In genomic region chr11:105720096-105720495, GRCh38 we compare ENCODE assay signal across 14 cellular contexts.
DNase-seq lines count a peak whose midpoint lies in the region; ATAC-seq, FAIRE-seq and TF ChIP-seq lines count a peak whose summit lies in the region.
"Had no signal": no experiment of that assay in that cellular context is flagged by ENCODE, and none has a peak within 500 bp of the region (broad histone marks: within the 10 kb centered on the region; RNA-seq: fewer than 3 reads in every experiment).

No MANE protein-coding gene starts in this region.

- H3K4me3 ChIP-seq in HCT116 (replicated peaks in 1 of 2; ENCODE audit: low read depth in 1 of 2, low read length in 2 of 2) (no peak overlapping the region), GM12878 (no peak overlapping the region), Karpas-422 (ENCODE audit: low read length) (no peak overlapping the region)
- H3K4me3 ChIP-seq: BLaER1 treated with 17β-estradiol and CSF1 and Interleukin-3, amounts not matched to agents 10 nM and 100 nM; K562; Peyer's patch had no signal

- H3K9me3 Mint-ChIP-seq in HFFc6, result peaks cover 7% of the 10 kb centered on the region; the same call in 1 of the 2 replicates
- H3K9me3 Mint-ChIP-seq: H9 had no signal

- TF ChIP-seq CTCF in HCT116 (IDR thresholded peaks at IDR 0.05 in 2 of 3, conservative IDR thresholded peaks at IDR 0.05 in 1 of 3; ENCODE audit: borderline replicate concordance in 1 of 3, insufficient read depth in 1 of 3, low read depth in 2 of 3, low read length in 2 of 3) (no peak), GM12878 (IDR thresholded peaks at IDR 0.05 in 2 of 3, conservative IDR thresholded peaks at IDR 0.05 in 1 of 3; ENCODE audit: control insufficient read depth in 2 of 3, extremely low read depth in 1 of 3, insufficient read depth in 1 of 3, low read depth in 3 of 3, low read length in 3 of 3) (no peak), HFFc6 (IDR thresholded peaks at IDR 0.05) (no peak)

- H3K27ac Mint-ChIP-seq in HFFc6, result no peak overlapping the region

- SMC1A ChIA-PET in GM12878 (lab: Charles Lee; ENCODE audit: uncharacterized antibody, unreplicated experiment), result interaction anchor here (1.0 to 2.7 kb wide), 4 partner anchors 13 to 26 kb away, joined by 4 to 10 read pairs (median 6); no protein-coding TSS in a partner anchor

- CTCF ChIA-PET in HCT116 (lab: Charles Lee), result no interaction called here
- CTCF ChIA-PET in GM12878 (lab: Yijun Ruan, JAX), result interaction anchor here (1.1 to 1.9 kb wide), 2 partner anchors 19 to 57 kb away, joined by 3 to 5 read pairs; no protein-coding TSS in a partner anchor

- H3K27me3 ChIP-seq in HCT116 (ENCODE audit: insufficient read depth, low read length) (no peaks in the 10 kb centered on the region), GM12878 (replicated peaks in 1 of 2; ENCODE audit: control insufficient read depth in 2 of 2, insufficient read depth in 2 of 2, low read length in 1 of 2) (no peaks in the 10 kb centered on the region), Karpas-422 (ENCODE audit: low read length) (no peaks in the 10 kb centered on the region)
- H3K27me3 ChIP-seq: BLaER1 treated with 17β-estradiol and CSF1 and Interleukin-3, amounts not matched to agents 10 nM and 100 nM; Peyer's patch had no signal

- DNase-seq in HCT116 (ENCODE audit: low read depth, low spot score), result no peak
- peak; percentile 34 to 71 for DNase-seq in NCI-H446 (lab: John Stamatoyannopoulos, UW)
- DNase-seq in GM12878 (ENCODE audit: low read depth, low spot score), result no peak
- DNase-seq in pons (ENCODE audit: low spot score), result peak; percentile 44
- no peak for DNase-seq in Karpas-422
- DNase-seq in sciatic nerve (ENCODE audit: low spot score), result no peak
- no peak for DNase-seq in HFFc6
- DNase-seq: H9, NCI-H1105, NCI-H1694 treated with DMSO at 0.1 percent for 48 hours, NCI-H526, Peyer's patch had no signal

- no peak for FAIRE-seq in GM12878 (lab: Jason Lieb, UNC)
- FAIRE-seq: K562 had no signal

- H3K4me1 ChIP-seq in HCT116 (ENCODE audit: control insufficient read depth in 1 of 2, insufficient read depth in 2 of 2, low read length in 2 of 2) (peaks cover 0 to 6% of the 10 kb centered on the region in 2 experiments; a peak in 1 of 4 replicates), GM12878 (ENCODE audit: control insufficient read depth, insufficient read depth, low read length) (no peaks in the 10 kb centered on the region), Karpas-422 (ENCODE audit: low read length) (no peaks in the 10 kb centered on the region)
- H3K4me1 ChIP-seq: Peyer's patch had no signal

- RAD21 ChIA-PET in HCT116 (lab: Charles Lee; ENCODE audit: low non-redundant PET in 1 of 2, low total read pairs in 2 of 2, uncharacterized antibody in 2 of 2, unreplicated experiment in 2 of 2), result no interaction called here
- RAD21 ChIA-PET in GM12878 (lab: Charles Lee; ENCODE audit: unreplicated experiment), result no interaction called here

- H2AFZ ChIP-seq in HCT116 (ENCODE audit: low read depth, low read length, poor library complexity, severe bottlenecking) (peak overlapping the region; percentile 56), GM12878 (ENCODE audit: control insufficient read depth, low read depth, low read length) (no peak overlapping the region), Karpas-422 (ENCODE audit: low read length) (no peak overlapping the region)

- ATAC-seq in HCT116 (no peak), GM12878 (peak; percentile 29; the same call in 1 of the 3 replicates), sciatic nerve (no peak)
- ATAC-seq: K562 had no signal

- H3K9ac ChIP-seq in HCT116 (ENCODE audit: low read length) (no peak overlapping the region), GM12878 (ENCODE audit: control insufficient read depth, insufficient read depth, low read length) (no peak overlapping the region), Karpas-422 (ENCODE audit: low read length) (no peak overlapping the region)
- H3K9ac ChIP-seq: BLaER1 treated with 17β-estradiol and CSF1 and Interleukin-3, amounts not matched to agents 10 nM and 100 nM had no signal

- BruUV-seq in HCT116 (replicated peaks; lab: Mats Ljungman, UMichigan), result no TSS peak
- BruUV-seq in GM12878 (replicated peaks; lab: Mats Ljungman, UMichigan), result no TSS peak

- no peaks in the 10 kb centered on the region; the same call in 1 of the 2 replicates for H3K36me3 Mint-ChIP-seq in HFFc6 (ENCODE audit: low read depth)

- H4K20me1 ChIP-seq in HCT116 (ENCODE audit: insufficient read depth), result no peaks in the 10 kb centered on the region
- no peaks in the 10 kb centered on the region for H4K20me1 ChIP-seq in GM12878 (ENCODE audit: control insufficient read depth, insufficient read depth)
- no peaks in the 10 kb centered on the region for H4K20me1 ChIP-seq in Karpas-422 (ENCODE audit: insufficient read depth, low read depth, low read length)
- H4K20me1 ChIP-seq: BLaER1 treated with 17β-estradiol and CSF1 and Interleukin-3, amounts not matched to agents 10 nM and 100 nM had no signal

- no peaks in the 10 kb centered on the region for H3K9me3 ChIP-seq in HCT116 (ENCODE audit: control insufficient read depth in 1 of 2, insufficient read depth in 1 of 2, low read depth in 1 of 2, low read length in 2 of 2)
- H3K9me3 ChIP-seq in GM12878 (replicated peaks; ENCODE audit: control insufficient read depth, insufficient read depth, low read length), result no peaks in the 10 kb centered on the region; the same call in 2 of the 3 replicates
- no peaks in the 10 kb centered on the region; the same call in 1 of the 2 replicates for H3K9me3 ChIP-seq in Karpas-422 (ENCODE audit: low read length)
- H3K9me3 ChIP-seq: BLaER1 treated with 17β-estradiol and CSF1 and Interleukin-3, amounts not matched to agents 10 nM and 100 nM; Peyer's patch had no signal

- no peaks in the 10 kb centered on the region for H3K9me2 ChIP-seq in HCT116 (ENCODE audit: insufficient read depth)
- H3K9me2 ChIP-seq in Karpas-422 (replicated peaks; ENCODE audit: insufficient read depth, low read length), result no peaks in the 10 kb centered on the region; the same call in 1 of the 2 replicates

- TF ChIP-seq RAD21 in HCT116 (IDR thresholded peaks at IDR 0.05; ENCODE audit: low read depth) (no peak), GM12878 (IDR thresholded peaks at IDR 0.05; ENCODE audit: insufficient read depth, low read depth, low read length) (no peak)

- intact Hi-C loops in HCT116 (cut with micrococcal nuclease) (no loop called here), GM12878 (cut with micrococcal nuclease; ENCODE audit: unreplicated experiment) (loop anchor here (5.0 kb wide), 1 partner anchor 52 kb away; no protein-coding TSS in a partner anchor), sciatic nerve (cut with DNase I) (no loop called here)

- H3K4me1 Mint-ChIP-seq in HFFc6 (ENCODE audit: low read depth), result no peaks in the 10 kb centered on the region

- H3K27ac ChIP-seq in HCT116 (ENCODE audit: low read depth, low read length) (no peak overlapping the region), GM12878 (ENCODE audit: control insufficient read depth, insufficient read depth) (no peak overlapping the region), Karpas-422 (ENCODE audit: low read length) (no peak overlapping the region)
- H3K27ac ChIP-seq: Peyer's patch had no signal

- no peaks in the 10 kb centered on the region for H3K27me3 Mint-ChIP-seq in HFFc6 (ENCODE audit: insufficient read depth)

- H3K36me3 ChIP-seq in HCT116 (ENCODE audit: control insufficient read depth in 1 of 2, insufficient read depth in 2 of 2, low read length in 2 of 2) (no peaks in the 10 kb centered on the region), GM12878 (ENCODE audit: control insufficient read depth in 2 of 2, insufficient read depth in 2 of 2, low read length in 1 of 2) (no peaks in the 10 kb centered on the region), Karpas-422 (ENCODE audit: insufficient read depth, low read length) (no peaks in the 10 kb centered on the region)
- H3K36me3 ChIP-seq: BLaER1 treated with 17β-estradiol and CSF1 and Interleukin-3, amounts not matched to agents 10 nM and 100 nM; Peyer's patch had no signal

- TF ChIP-seq POLR2A in HCT116 (IDR thresholded peaks at IDR 0.05; ENCODE audit: borderline replicate concordance, extremely low read depth, insufficient read depth, insufficient read length) (no peak), GM12878 (IDR thresholded peaks at IDR 0.05; ENCODE audit: low read depth, low read length) (no peak)

- in situ Hi-C loops in GM12878 (cut with MboI), result no loop called here

- POLR2A ChIA-PET in HCT116 (lab: Charles Lee), result no interaction called here
- POLR2A ChIA-PET in GM12878 (lab: Charles Lee), result no interaction called here

- 13% methylated on average over 2 of the region's 2 CpGs for WGBS in GM12878 (ENCODE audit: insufficient coverage, insufficient replicate concordance, low lambda C conversion rate, missing lambda C conversion rate)

- H3K4me2 ChIP-seq in HCT116 (ENCODE audit: low read length) (peak overlapping the region; percentile 33; the same call in 1 of the 2 replicates), GM12878 (ENCODE audit: control insufficient read depth, insufficient read depth) (no peak overlapping the region), Karpas-422 (ENCODE audit: low read depth, low read length, poor library complexity, severe bottlenecking) (no peak overlapping the region)

- H3K79me2 ChIP-seq in HCT116 (ENCODE audit: insufficient read depth, low read length) (no peaks in the 10 kb centered on the region), GM12878 (ENCODE audit: control insufficient read depth, insufficient read depth, low read length) (no peaks in the 10 kb centered on the region), Karpas-422 (ENCODE audit: low read length) (no peaks in the 10 kb centered on the region)

- no peak for TF ChIP-seq EP300 in GM12878 (IDR thresholded peaks at IDR 0.05; ENCODE audit: borderline replicate concordance in 1 of 2, control insufficient read depth in 1 of 2, low read depth in 2 of 2, low read length in 2 of 2)

- H3K4me3 Mint-ChIP-seq in HFFc6, result no peak overlapping the region
- H3K4me3 Mint-ChIP-seq: H9 had no signal

TF ChIP-seq in HCT116, 20 proteins besides CTCF, POLR2A, EP300 and RAD21 (continues in another document):
- TF ChIP-seq ELF1 (IDR thresholded peaks at IDR 0.05; ENCODE audit: borderline replicate concordance, low read depth), result no peak
- no peak for TF ChIP-seq CEBPB (IDR thresholded peaks at IDR 0.05; ENCODE audit: low read depth)
- TF ChIP-seq CBX3 (IDR thresholded peaks at IDR 0.05; ENCODE audit: low read depth), result no peak
- no peak for TF ChIP-seq SIN3A (IDR thresholded peaks at IDR 0.05; ENCODE audit: low read depth)

TF ChIP-seq in GM12878, 131 proteins besides CTCF, POLR2A, EP300 and RAD21 (continues in another document):
- TF ChIP-seq TCF7 (IDR thresholded peaks at IDR 0.05; ENCODE audit: borderline replicate concordance) (no peak), SRF (IDR thresholded peaks at IDR 0.05; ENCODE audit: low read depth in 2 of 2, low read length in 2 of 2) (no peak), WRNIP1 (IDR thresholded peaks at IDR 0.05; ENCODE audit: borderline replicate concordance, low read depth, low read length) (no peak)

Comparison
In these comparisons a context has a peak if more than half of its experiments do, and no peak if none do; other contexts are left out.
1. DNase-seq: peak in NCI-H446 (2 of 2) and pons (single experiment); none in HCT116 (single experiment), GM12878 (single experiment), Karpas-422 (single experiment), sciatic nerve (single experiment) and HFFc6 (single experiment).